Comparison of ENCODE assay signal across 20 cellular contexts in the genomic region with DNA sequence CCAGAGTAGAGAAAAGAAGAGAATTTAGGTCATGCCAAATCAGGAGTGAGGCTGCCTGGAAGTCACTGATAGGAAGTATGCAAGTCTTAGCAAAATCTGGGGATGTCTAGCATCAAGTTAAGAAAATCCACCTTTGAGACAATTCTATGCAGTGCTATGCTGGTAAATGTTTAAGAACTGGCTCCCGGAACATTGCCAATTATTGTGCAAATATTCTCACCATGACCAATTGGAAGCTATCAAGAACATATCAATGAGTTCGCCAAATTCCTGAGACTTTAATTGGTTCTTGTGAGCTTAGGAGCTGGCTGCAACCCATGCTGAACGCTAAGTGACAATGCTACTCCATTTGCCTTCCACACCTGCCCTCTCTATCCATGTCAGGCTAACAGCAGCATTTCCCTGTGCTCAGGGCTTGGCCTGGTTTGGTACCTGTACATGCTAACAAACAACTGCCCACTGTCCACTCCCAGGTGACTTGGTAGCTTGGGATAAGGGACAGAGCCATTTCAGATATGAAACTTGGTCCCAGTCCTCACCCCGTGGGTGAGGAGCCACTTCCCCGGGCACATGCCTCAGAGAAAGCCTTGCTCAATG.
DNase-seq lines count a peak whose midpoint lies in the region; ATAC-seq, FAIRE-seq and TF ChIP-seq lines count a peak whose summit lies in the region.
"Had no signal": no experiment of that assay in that cellular context is flagged by ENCODE, and none has a peak within 500 bp of the region (broad histone marks: within the 10 kb centered on the region; RNA-seq: fewer than 3 reads in every experiment).

No MANE protein-coding gene starts in this region.

- H3K27ac ChIP-seq in colonic mucosa: no peak overlapping the region
- H3K27ac ChIP-seq in pancreas: no peak overlapping the region
- H3K27ac ChIP-seq in H9 (ENCODE audit: insufficient read length, low read depth, low read length): no peak overlapping the region

- H3K4ac ChIP-seq in H9 (ENCODE audit: low read depth, low read length): no peak overlapping the region

- H3K36me3 Mint-ChIP-seq in Calu3 (ENCODE audit: insufficient read depth, unreplicated experiment) (no peaks in the 10 kb centered on the region), H9 (ENCODE audit: insufficient read depth in 1 of 3, low read depth in 3 of 3) (no peaks in the 10 kb centered on the region; a peak in 1 of 7 replicates)
- no peaks in the 10 kb centered on the region for H3K36me3 Mint-ChIP-seq in activated CD4-positive, alpha-beta T cell treated with anti-CD3 and anti-CD28 coated beads, Interleukin-2, amount 10 ng/mL, durations not matched to agents 24 days and 14 days (ENCODE audit: low read depth)
- H3K36me3 Mint-ChIP-seq: CD4-positive, alpha-beta memory T cell had no signal

- H3K4me3 ChIP-seq in colonic mucosa (no peak overlapping the region), pancreas (no peak overlapping the region)
- H3K4me3 ChIP-seq: GM23338, K562 had no signal

- no peak overlapping the region for H3K18ac ChIP-seq in H9 (ENCODE audit: insufficient read length, low read depth, low read length)

- H3K79me2 ChIP-seq in H9 (ENCODE audit: insufficient read depth, low read length): no peaks in the 10 kb centered on the region

- H3K27me3 ChIP-seq in colonic mucosa (no peaks in the 10 kb centered on the region), pancreas (no peaks in the 10 kb centered on the region), H9 (ENCODE audit: insufficient read depth, low read length) (no peaks in the 10 kb centered on the region)
- H3K27me3 ChIP-seq: BE2C had no signal

- no peak overlapping the region for H2BK120ac ChIP-seq in H9 (ENCODE audit: low read depth, low read length, poor library complexity, severe bottlenecking)

- H3K14ac ChIP-seq in H9 (ENCODE audit: insufficient read depth, low read length): no peak overlapping the region; the same call in 1 of the 2 replicates

- no peak overlapping the region for H2BK20ac ChIP-seq in H9 (ENCODE audit: low read depth, low read length, poor library complexity, severe bottlenecking)

- BruUV-seq in Calu3 (replicated peaks; lab: Mats Ljungman, UMichigan): no TSS peak

- H3K9me3 ChIP-seq in colonic mucosa: no peaks in the 10 kb centered on the region
- no peaks in the 10 kb centered on the region for H3K9me3 ChIP-seq in pancreas
- no peaks in the 10 kb centered on the region for H3K9me3 ChIP-seq in H9 (ENCODE audit: control insufficient read depth, low read depth, low read length)
- H3K9me3 ChIP-seq: BE2C had no signal

- H3K23me2 ChIP-seq in H9 (ENCODE audit: insufficient read length, low read depth, low read length, poor library complexity, severe bottlenecking): no peaks in the 10 kb centered on the region

- no peak overlapping the region for H3T11ph ChIP-seq in H9 (ENCODE audit: low read length)

- no peak overlapping the region for H4K91ac ChIP-seq in H9 (ENCODE audit: insufficient read length, low read depth, low read length)

- H3K36me3 ChIP-seq in colonic mucosa (no peaks in the 10 kb centered on the region), pancreas (no peaks in the 10 kb centered on the region)
- H3K36me3 ChIP-seq: BE2C had no signal

- no peak overlapping the region for H3K4me2 ChIP-seq in H9 (ENCODE audit: insufficient read depth, insufficient read length, low read length)
- H3K4me2 ChIP-seq: GM23338 had no signal

- H4K8ac ChIP-seq in H9 (replicated peaks; ENCODE audit: insufficient read length, low read depth, low read length): no peak overlapping the region

- no peak overlapping the region for H2BK12ac ChIP-seq in H9 (ENCODE audit: insufficient read length, low read depth, low read length)

- peaks cover 2% of the 10 kb centered on the region for H3K9me3 Mint-ChIP-seq in Calu3 (ENCODE audit: low read depth, unreplicated experiment)
- H3K9me3 Mint-ChIP-seq in activated CD4-positive, alpha-beta T cell treated with anti-CD3 and anti-CD28 coated beads, Interleukin-2, amount 10 ng/mL, durations not matched to agents 24 days and 14 days: no peaks in the 10 kb centered on the region
- no peaks in the 10 kb centered on the region for H3K9me3 Mint-ChIP-seq in H9

- H3K9ac ChIP-seq in colonic mucosa (ENCODE audit: low read depth in 2 of 2, low read length in 2 of 2) (no peak overlapping the region), H9 (ENCODE audit: extremely low read depth, insufficient read length, low read length) (no peak overlapping the region)

- no peaks in the 10 kb centered on the region for H3K79me1 ChIP-seq in H9 (ENCODE audit: insufficient read depth, low read depth, low read length, poor library complexity, severe bottlenecking)

- intact Hi-C loops in Calu3 (cut with micrococcal nuclease; ENCODE audit: unreplicated experiment): no loop called here
- intact Hi-C loops in colonic mucosa (cut with DNase I): no loop called here
- intact Hi-C loops in pancreas (cut with DNase I): no loop called here
- intact Hi-C loops in activated CD4-positive, alpha-beta T cell treated with anti-CD3 and anti-CD28 coated beads, Interleukin-2, amount 10 ng/mL, durations not matched to agents 24 days and 14 days (cut with micrococcal nuclease): no loop called here

- H3K4me1 Mint-ChIP-seq in Calu3 (ENCODE audit: low read depth, unreplicated experiment) (peaks cover 27% of the 10 kb centered on the region), H9 (peaks cover 4% of the 10 kb centered on the region in 2 experiments)
- H3K4me1 Mint-ChIP-seq in activated CD4-positive, alpha-beta T cell treated with anti-CD3 and anti-CD28 coated beads, Interleukin-2, amount 10 ng/mL, durations not matched to agents 24 days and 14 days: no peaks in the 10 kb centered on the region
- H3K4me1 Mint-ChIP-seq: CD4-positive, alpha-beta memory T cell; GM23338 had no signal

- ATAC-seq in left lobe of liver: peak; percentile 25
- ATAC-seq in pancreas: peak; percentile 59 to 88 (median 80)
- ATAC-seq: GM23338, K562, PC-3 had no signal

- H3K27me3 Mint-ChIP-seq in Calu3 (ENCODE audit: unreplicated experiment): peaks cover 37% of the 10 kb centered on the region
- H3K27me3 Mint-ChIP-seq in activated CD4-positive, alpha-beta T cell treated with anti-CD3 and anti-CD28 coated beads, Interleukin-2, amount 10 ng/mL, durations not matched to agents 24 days and 14 days: peaks cover 2% of the 10 kb centered on the region
- peaks cover 6% of the 10 kb centered on the region; the same call in 1 of the 2 replicates for H3K27me3 Mint-ChIP-seq in H9 (ENCODE audit: low read depth)

- H3K4me3 Mint-ChIP-seq in Calu3 (ENCODE audit: low read depth, unreplicated experiment) (no peak overlapping the region), H9 (no peak overlapping the region)
- H3K4me3 Mint-ChIP-seq in activated CD4-positive, alpha-beta T cell treated with anti-CD3 and anti-CD28 coated beads, Interleukin-2, amount 10 ng/mL, durations not matched to agents 24 days and 14 days: no peak overlapping the region
- H3K4me3 Mint-ChIP-seq: CD4-positive, alpha-beta memory T cell; GM23338 had no signal

- no peak for TF ChIP-seq CTCF in Calu3 (IDR thresholded peaks at IDR 0.05; ENCODE audit: unreplicated experiment)
- no peak for TF ChIP-seq CTCF in colonic mucosa (IDR thresholded peaks at IDR 0.05)
- no peak for TF ChIP-seq CTCF in pancreas (IDR thresholded peaks at IDR 0.05)
- no peak for TF ChIP-seq CTCF in H9 (conservative IDR thresholded peaks at IDR 0.05)

- H2AK5ac ChIP-seq in H9 (ENCODE audit: insufficient read length, low read length): no peak overlapping the region

- H3K23ac ChIP-seq in H9 (ENCODE audit: insufficient read length, low read depth, low read length): no peak overlapping the region

- no peaks in the 10 kb centered on the region for H4K20me1 ChIP-seq in H9 (ENCODE audit: control insufficient read depth, insufficient read depth, insufficient read length)

- no peak overlapping the region for H2BK15ac ChIP-seq in H9 (ENCODE audit: low read depth, low read length)

- no peaks in the 10 kb centered on the region for H3K4me1 ChIP-seq in colonic mucosa
- peaks cover 0 to 4% (median 0%) of the 10 kb centered on the region in 3 donors for H3K4me1 ChIP-seq in pancreas
- 0 out of 2 replicates have a peak, but pooled peaks cover 2% of the 10 kb centered on the region for H3K4me1 ChIP-seq in H9 (ENCODE audit: insufficient read depth, low read length)
- H3K4me1 ChIP-seq: BE2C had no signal

- H3K27ac Mint-ChIP-seq in Calu3 (ENCODE audit: unreplicated experiment): no peak overlapping the region
- H3K27ac Mint-ChIP-seq in activated CD4-positive, alpha-beta T cell treated with anti-CD3 and anti-CD28 coated beads, Interleukin-2, amount 10 ng/mL, durations not matched to agents 24 days and 14 days: no peak overlapping the region
- H3K27ac Mint-ChIP-seq in H9: no peak overlapping the region
- H3K27ac Mint-ChIP-seq: GM23338 had no signal

- FAIRE-seq in pancreas (lab: Jason Lieb, UNC): no peak
- FAIRE-seq: D721Med, K562 had no signal

- H2BK5ac ChIP-seq in H9 (ENCODE audit: insufficient read length, low read length): no peak overlapping the region

- H4K5ac ChIP-seq in H9 (ENCODE audit: insufficient read length, low read depth, low read length): no peak overlapping the region

- H3K56ac ChIP-seq in H9 (ENCODE audit: insufficient read length, low read depth, low read length): no peak overlapping the region

- CTCF ChIA-PET in Calu3 (lab: Charles Lee): no interaction called here

- no peak overlapping the region for H2AFZ ChIP-seq in H9 (ENCODE audit: low read length)
- H2AFZ ChIP-seq: GM23338 had no signal

- 33 to 47% methylated on average over 5 of the region's 5 CpGs for WGBS in pancreas, 2 donors
- no CpG with 5 or more reads among the region's 5 CpGs for WGBS in H9 (ENCODE audit: extremely low coverage, insufficient read length, low lambda C conversion rate)

- DNase-seq in Calu3 (peak; percentile 22), colonic mucosa (peak; percentile 61), left lobe of liver (ENCODE audit: low spot score) (no peak), pancreas (peak in 1 of 6 donors; percentile 7), GDM1 (lab: John Stamatoyannopoulos, UW) (no peak), H9 (no peak)
- no peak for DNase-seq in stimulated activated naive CD4-positive, alpha-beta T cell treated with Interleukin-2 at 50 U/mL for 16 hours (lab: John Stamatoyannopoulos, UW)
- DNase-seq in activated CD4-positive, alpha-beta T cell treated with anti-CD3 and anti-CD28 coated beads, Interleukin-2, amount 10 ng/mL, durations not matched to agents 24 days and 14 days: no peak
- DNase-seq: 8988T; BE2C; CD4-positive, alpha-beta memory T cell; DMS79 treated with DMSO at 0.1 percent for 48 hours; MV-4-11; NCI-H1417; NCI-H1930; NCI-H69; PC-3 had no signal

Comparison
In these comparisons a context has a peak if more than half of its experiments do, and no peak if none do; other contexts are left out.
1. DNase-seq: peak in Calu3 (single experiment) and colonic mucosa (single experiment); none in left lobe of liver (single experiment), stimulated activated naive CD4-positive, alpha-beta T cell treated with Interleukin-2 at 50 U/mL for 16 hours (single experiment), GDM1 (single experiment), activated CD4-positive, alpha-beta T cell treated with anti-CD3 and anti-CD28 coated beads, Interleukin-2, amount 10 ng/mL, durations not matched to agents 24 days and 14 days (single experiment) and H9 (single experiment).